Comparison of ENCODE assay signal across 9 cellular contexts in genomic region chr19:4584670-4585460, GRCh38. TPM values are rescaled to one million over a fixed set of nuclear protein-coding genes. Genes with fewer than 3 reads are reported as not detected.
DNase-seq lines count a peak whose midpoint lies in the region; ATAC-seq and TF ChIP-seq lines count a peak whose summit lies in the region.
"Had no signal": no experiment of that assay in that cellular context is flagged by ENCODE, and none has a peak within 500 bp of the region (broad histone marks: within the 10 kb centered on the region; RNA-seq: fewer than 3 reads in every experiment).

No MANE protein-coding gene starts in this region.

- DNase-seq in ELF-1 (ENCODE audit: low read depth, low spot score) (peak; percentile 65), NCI-H510A treated with DMSO at 0.1 percent for 48 hours (lab: John Stamatoyannopoulos, UW) (peak; percentile 35), endothelial cell (ENCODE audit: low spot score) (peak; percentile 20), psoas muscle (no peak), CD1c-positive myeloid dendritic cell (ENCODE audit: extremely low spot score) (no peak), RKO (ENCODE audit: low spot score) (no peak), RWPE1 (ENCODE audit: low spot score) (no peak), cerebellar cortex (ENCODE audit: low spot score) (no peak)

- H3K9me3 ChIP-seq in psoas muscle = no peaks in the 10 kb centered on the region

- H3K27ac ChIP-seq in psoas muscle (no peak overlapping the region), RWPE1 (no peak overlapping the region)

- H3K27me3 Mint-ChIP-seq in endothelial cell (ENCODE audit: unreplicated experiment) = peaks cover 15% of the 10 kb centered on the region

- no peaks in the 10 kb centered on the region for H3K36me3 ChIP-seq in psoas muscle (ENCODE audit: insufficient read depth in 1 of 2, low read depth in 1 of 2)

- H3K36me3 Mint-ChIP-seq in endothelial cell (ENCODE audit: low read depth, unreplicated experiment) = no peaks in the 10 kb centered on the region

- peaks cover 7% of the 10 kb centered on the region for H3K4me1 Mint-ChIP-seq in endothelial cell (ENCODE audit: unreplicated experiment)

- 5 to 6% (median 6%) methylated on average over 38 to 45 of the region's 45 CpGs for WGBS in psoas muscle, 3 donors

- CTCF ChIA-PET in RWPE1 (lab: Yijun Ruan, JAX) = interaction anchor here (0.6 to 0.7 kb wide), 2 partner anchors 52 to 158 kb away, joined by 3 read pairs; no protein-coding TSS in a partner anchor

- intact Hi-C loops in psoas muscle (cut with DNase I) = no loop called here

- H3K4me3 ChIP-seq in psoas muscle = peak overlapping the region; percentile 50

- H3K4me1 ChIP-seq in psoas muscle = peaks cover 7% of the 10 kb centered on the region

- POLR2A ChIA-PET in RWPE1 (lab: Yijun Ruan, JAX; ENCODE audit: low non-redundant PET) = no interaction called here

- TF ChIP-seq CTCF in endothelial cell (IDR thresholded peaks at IDR 0.05; ENCODE audit: unreplicated experiment) (no peak), psoas muscle (IDR thresholded peaks at IDR 0.05) (no peak), RWPE1 (conservative IDR thresholded peaks at IDR 0.05; ENCODE audit: low read depth) (no peak)

- H3K4me3 Mint-ChIP-seq in endothelial cell (ENCODE audit: unreplicated experiment) = no peak overlapping the region
- H3K4me3 Mint-ChIP-seq: central memory CD8-positive, alpha-beta T cell had no signal

- no peak overlapping the region for H3K27ac Mint-ChIP-seq in endothelial cell (ENCODE audit: unreplicated experiment)

- H3K27me3 ChIP-seq in psoas muscle (ENCODE audit: insufficient read depth in 3 of 3, low read length in 2 of 3) = peaks cover 0 to 57% (median 17%) of the 10 kb centered on the region in 3 donors

- no peaks in the 10 kb centered on the region for H3K9me3 Mint-ChIP-seq in endothelial cell (ENCODE audit: unreplicated experiment)
- H3K9me3 Mint-ChIP-seq: central memory CD8-positive, alpha-beta T cell had no signal

- peak in 2 of 4 donors; percentile 25 to 27 for ATAC-seq in psoas muscle

RNA-seq across cellular contexts. Expression of gene SEMA6B, which starts 25.4 kb away (rescaled TPM):
- 43.7 TPM for total RNA-seq in endothelial cell (ENCODE audit: unreplicated experiment)
- 10 to 100 TPM in 2 of 4 donors, 1 to 10 TPM in 2; 6.2 to 11.7 (median 10.0) TPM for total RNA-seq in psoas muscle
- 1 to 10 TPM; 2.3 to 7.1 (median 5.6) TPM for polyA plus RNA-seq in psoas muscle

RNA-seq across cellular contexts. Expression of gene LRG1, which starts 45.0 kb away (rescaled TPM):
- 2.2 TPM for total RNA-seq in endothelial cell (ENCODE audit: unreplicated experiment)
- 1 to 10 TPM in 1 of 4 donors, under 1 TPM in 2, not detected in 1; 0.42 to 1.8 (median 0.53) TPM for total RNA-seq in psoas muscle
- under 1 TPM; 0.09 to 0.42 (median 0.15) TPM for polyA plus RNA-seq in psoas muscle

RNA-seq across cellular contexts. Expression of gene PLIN5, which starts 49.8 kb away (rescaled TPM):
- total RNA-seq in endothelial cell (ENCODE audit: unreplicated experiment) (0.64 TPM), psoas muscle (100 to 1,000 TPM in 2 of 4 donors, 10 to 100 TPM in 2; 61.7 to 143 (median 118) TPM)
- polyA plus RNA-seq in psoas muscle = 10 to 100 TPM; 14.5 to 96.8 (median 22.8) TPM

RNA-seq across cellular contexts. Expression of gene TNFAIP8L1, which starts 54.5 kb away (rescaled TPM):
- 60.1 TPM for total RNA-seq in endothelial cell (ENCODE audit: unreplicated experiment)
- total RNA-seq in psoas muscle = 1 to 10 TPM; 3.1 to 5.1 (median 3.8) TPM
- polyA plus RNA-seq in psoas muscle = 1 to 10 TPM; 2.4 to 3.5 (median 2.8) TPM

Comparison
In these comparisons a context has a peak if more than half of its experiments do, and no peak if none do; other contexts are left out.
1. DNase-seq: peak in ELF-1 (single experiment), NCI-H510A treated with DMSO at 0.1 percent for 48 hours (single experiment) and endothelial cell (single experiment); none in psoas muscle (0 of 2), CD1c-positive myeloid dendritic cell (single experiment), RKO (single experiment), RWPE1 (single experiment) and cerebellar cortex (single experiment).
2. RNA of gene PLIN5, which starts 49.8 kb away (total RNA-seq): 61.7 to 143 TPM in psoas muscle; 0.64 TPM in endothelial cell (single experiment); every median in the first group is over 10 times any median in the second.